In the genomic region with DNA sequence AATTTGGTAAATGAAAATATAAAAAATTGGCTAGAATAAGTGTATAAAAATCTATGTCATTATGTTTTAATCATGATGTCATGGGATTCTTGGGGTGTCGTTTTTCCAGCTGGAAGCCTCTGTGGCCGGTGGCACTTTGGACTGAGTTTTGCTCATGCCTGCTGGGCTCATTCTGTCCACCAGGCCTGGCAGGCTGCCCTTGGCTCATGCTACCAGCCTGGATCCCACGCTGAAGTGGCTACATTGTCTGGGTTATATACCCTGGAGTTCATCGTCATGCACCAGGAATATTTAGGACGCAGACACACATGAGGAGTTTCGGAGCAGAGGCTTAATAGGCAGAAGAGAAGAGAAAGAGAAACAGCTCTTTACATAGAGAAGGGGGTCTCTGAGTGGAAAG, we compare ENCODE assay signal across 20 cellular contexts.
"Had no signal": no experiment of that assay in that cellular context is flagged by ENCODE, and none has a peak within 500 bp of the region (broad histone marks: within the 10 kb centered on the region; RNA-seq: fewer than 3 reads in every experiment).

No MANE protein-coding gene starts in this region.

- DNase-seq: effector CD4-positive, alpha-beta T cell; endodermal cell; erythroblast; foreskin keratinocyte; hippocampal formation; left lung; lower lobe of right lung; naive B cell; psoas muscle; retina; spleen; stimulated activated CD4-positive, alpha-beta T cell treated with anti-CD3 and anti-CD28 coated beads, Interleukin-15, amount 100 ng/mL, for 24 hours; stimulated activated CD4-positive, alpha-beta T cell treated with anti-CD3 and anti-CD28 coated beads, Interleukin-2, amount 100 ng/mL, for 24 hours; stimulated activated CD4-positive, alpha-beta T cell treated with anti-CD3 and anti-CD28 coated beads, Interleukin-4, amount 100 ng/mL, for 4 hours; stimulated activated naive B cell treated with anti-CD40 and anti-IgM and Interleukin-4, amounts not matched to agents 10 μg/mL and 1 μg/mL and 100 μg/mL, for 72 hours; stimulated activated naive CD8-positive, alpha-beta T cell treated with anti-CD3 and anti-CD28 coated beads, Interleukin-15, amount 100 ng/mL, for 72 hours; trophoblast cell had no signal

- ATAC-seq: foreskin keratinocyte; left lung; lower lobe of right lung; psoas muscle; sciatic nerve; stimulated activated naive B cell treated with anti-CD40 and anti-IgM and Interleukin-4, amounts not matched to agents 10 μg/mL and 1 μg/mL and 100 μg/mL, for 72 hours; stimulated activated naive CD8-positive, alpha-beta T cell treated with anti-CD3 and anti-CD28 coated beads, Interleukin-15, amount 100 ng/mL, for 72 hours had no signal

- H3K9me3 ChIP-seq: lower lobe of right lung, thoracic aorta had no signal

- H3K27me3 ChIP-seq: foreskin keratinocyte, left lung, spleen had no signal

- H3K4me1 ChIP-seq: foreskin keratinocyte, left lung, lower lobe of right lung, psoas muscle, spleen had no signal

- H3K4me3 ChIP-seq: coronary artery, left lung, lower lobe of right lung, psoas muscle, spleen, thoracic aorta had no signal

- H3K36me3 ChIP-seq: left lung, lower lobe of right lung, spleen, thoracic aorta had no signal
